9 cellular contexts compared by ENCODE assay signal in the genomic region with DNA sequence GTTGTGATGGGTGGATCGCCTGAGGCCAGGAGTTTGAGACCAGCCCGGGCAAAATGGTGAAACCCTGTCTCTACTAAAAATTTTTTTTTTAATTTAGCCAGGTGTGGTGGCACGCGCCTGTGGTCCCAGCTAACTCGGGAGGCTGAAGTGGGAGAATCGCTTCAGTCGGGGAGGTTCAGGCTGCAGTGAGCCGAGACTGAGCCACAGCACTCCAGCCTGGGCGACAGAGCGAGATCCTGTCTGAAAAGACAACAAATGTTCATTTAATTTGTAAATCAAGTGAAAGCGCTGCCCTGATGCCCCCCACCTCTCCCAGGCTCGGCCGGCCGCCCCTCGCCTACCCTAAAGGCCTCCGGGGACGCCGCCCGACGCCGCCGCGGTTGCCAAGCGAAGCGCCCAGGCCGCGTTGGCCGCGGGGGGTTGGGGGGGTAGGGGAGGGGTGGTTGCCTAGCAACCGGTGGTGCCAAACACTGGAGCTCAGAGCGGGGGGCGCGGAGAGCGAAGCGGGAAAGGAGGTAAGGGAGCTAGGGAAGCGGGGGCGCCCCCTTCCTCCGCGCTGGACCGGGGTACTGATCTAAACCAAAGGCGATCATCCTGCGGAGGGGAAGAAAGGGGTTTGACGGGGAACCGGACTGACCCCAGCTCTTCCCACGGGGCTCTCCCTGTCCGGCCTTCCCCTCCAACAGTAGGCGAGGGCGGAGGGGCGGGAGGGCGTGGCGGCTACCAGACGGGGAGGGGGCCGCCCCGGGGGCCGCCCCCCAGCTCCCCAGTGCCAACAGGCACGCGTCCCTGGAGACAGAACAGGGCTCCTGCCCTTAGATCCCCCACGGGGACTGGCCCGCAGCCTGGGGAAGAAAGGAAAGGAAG. TPM values are rescaled to one million over a fixed set of nuclear protein-coding genes. Genes with fewer than 3 reads are reported as not detected.
DNase-seq lines count a peak whose midpoint lies in the region; ATAC-seq, FAIRE-seq and TF ChIP-seq lines count a peak whose summit lies in the region.
"Had no signal": no experiment of that assay in that cellular context is flagged by ENCODE, and none has a peak within 500 bp of the region (broad histone marks: within the 10 kb centered on the region; RNA-seq: fewer than 3 reads in every experiment).

A gene with protein sequence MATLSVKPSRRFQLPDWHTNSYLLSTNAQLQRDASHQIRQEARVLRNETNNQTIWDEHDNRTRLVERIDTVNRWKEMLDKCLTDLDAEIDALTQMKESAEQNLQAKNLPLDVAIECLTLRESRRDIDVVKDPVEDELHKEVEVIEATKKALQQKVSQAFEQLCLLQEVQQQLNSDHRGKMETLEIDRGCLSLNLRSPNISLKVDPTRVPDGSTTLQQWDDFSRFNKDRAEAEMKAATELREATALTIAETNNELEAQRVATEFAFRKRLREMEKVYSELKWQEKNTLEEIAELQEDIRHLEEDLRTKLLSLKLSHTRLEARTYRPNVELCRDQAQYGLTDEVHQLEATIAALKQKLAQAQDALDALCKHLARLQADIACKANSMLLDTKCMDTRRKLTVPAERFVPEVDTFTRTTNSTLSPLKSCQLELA (plus strand): TSS at position 460 of the 867 bp plus-strand sequence. CDS start 828 bp downstream, outside the sequence.

- DNase-seq in NCI-H2107 (lab: John Stamatoyannopoulos, UW) (peak; percentile 28), caudate nucleus (lab: John Stamatoyannopoulos, UW) (peak in 47 of 61 donors; percentile 7 to 75 (median 46)), left lung (peak; percentile 41 to 84), thyroid gland (peak; percentile 72 to 76), mucosa of descending colon (no peak), urothelium cell line (ENCODE audit: low spot score) (no peak)

- peaks cover 1% of the 10 kb centered on the region for H3K79me2 ChIP-seq in DOHH2 (ENCODE audit: control insufficient read depth, low read length)

- H3K4me3 ChIP-seq in DOHH2 (ENCODE audit: low read length) (peak within 1 kb of the TSS; percentile 7), left lung (peak within 1 kb of the TSS; percentile 34 to 38), thyroid gland (replicated peaks in 1 of 3) (peak within 1 kb of the TSS; percentile 17 to 61 (median 54)), mucosa of descending colon (no peak within 1 kb of the TSS)

- no peak for TF ChIP-seq CTCF in DOHH2 (IDR thresholded peaks at IDR 0.05; ENCODE audit: low read depth, low read length, poor library complexity, severe bottlenecking)
- no peak for TF ChIP-seq CTCF in left lung (IDR thresholded peaks at IDR 0.05)
- no peak for TF ChIP-seq CTCF in thyroid gland (IDR thresholded peaks at IDR 0.05)
- TF ChIP-seq CTCF in mucosa of descending colon (IDR thresholded peaks at IDR 0.05): no peak

- H3K4me1 ChIP-seq in DOHH2 (ENCODE audit: control insufficient read depth, low read length) (peaks cover 15% of the 10 kb centered on the region), left lung (peaks cover 4 to 18% of the 10 kb centered on the region in 2 donors), thyroid gland (peaks cover 10 to 18% of the 10 kb centered on the region in 2 donors), mucosa of descending colon (ENCODE audit: low read depth) (no peaks in the 10 kb centered on the region)

- intact Hi-C loops in left lung (cut with DNase I): no loop called here
- intact Hi-C loops in thyroid gland (cut with DNase I): no loop called here
- intact Hi-C loops in mucosa of descending colon (cut with DNase I, micrococcal nuclease): no loop called here

- H3K9me2 ChIP-seq in DOHH2 (replicated peaks; ENCODE audit: control insufficient read depth, low read length): no peaks in the 10 kb centered on the region

- H3K36me3 ChIP-seq in DOHH2 (ENCODE audit: control insufficient read depth, low read length) (peaks cover under 1% of the 10 kb centered on the region; the same call in 1 of the 2 replicates), left lung (no peaks in the 10 kb centered on the region), thyroid gland (no peaks in the 10 kb centered on the region), mucosa of descending colon (ENCODE audit: low read depth) (no peaks in the 10 kb centered on the region)

- H3F3A ChIP-seq in DOHH2 (ENCODE audit: control insufficient read depth, insufficient read depth): no peaks in the 10 kb centered on the region

- 12 to 23% methylated on average over 26 to 53 of the region's 59 CpGs for WGBS in thyroid gland, 2 donors

- peak in 1 of 2 donors; percentile 7 for TF ChIP-seq POLR2A in thyroid gland (IDR thresholded peaks at IDR 0.05)

- FAIRE-seq in urothelium cell line (lab: Jason Lieb, UNC): no peak

- H3K27me3 ChIP-seq in DOHH2 (ENCODE audit: control insufficient read depth, low read length) (peaks cover 23% of the 10 kb centered on the region), left lung (peaks cover 0 to 22% of the 10 kb centered on the region in 2 donors), thyroid gland (no peaks in the 10 kb centered on the region)

- H4K20me1 ChIP-seq in DOHH2 (ENCODE audit: control insufficient read depth, insufficient read depth, low read depth, low read length): no peaks in the 10 kb centered on the region

- H3K27ac ChIP-seq in DOHH2 (ENCODE audit: low read depth, low read length) (no peak within 1 kb of the TSS), caudate nucleus (ENCODE audit: low read depth, low read length) (peak within 1 kb of the TSS; percentile 58), left lung (no peak within 1 kb of the TSS), thyroid gland (peak within 1 kb of the TSS; percentile 32 to 53 (median 45))

- H3K9me3 ChIP-seq in DOHH2 (ENCODE audit: control insufficient read depth, insufficient read depth, low read length): no peaks in the 10 kb centered on the region
- no peaks in the 10 kb centered on the region for H3K9me3 ChIP-seq in left lung
- H3K9me3 ChIP-seq in thyroid gland: no peaks in the 10 kb centered on the region
- no peaks in the 10 kb centered on the region for H3K9me3 ChIP-seq in mucosa of descending colon

- peak within 1 kb of the TSS; percentile 47 for H3K4me2 ChIP-seq in DOHH2 (ENCODE audit: low read length)

- ATAC-seq in left lung: peak; percentile 7
- no peak for ATAC-seq in mucosa of descending colon
- no peak for ATAC-seq in HG03354 (IDR thresholded peaks at IDR 0.05; ENCODE audit: poor library complexity, severe bottlenecking, unreplicated experiment)

RNA-seq across cellular contexts. Expression of the gene that starts here (rescaled TPM):
- total RNA-seq in left lung (1 to 10 TPM in 1 of 2 donors, under 1 TPM in 1; 0.32 to 5.8 TPM), thyroid gland (1 to 10 TPM in 3 of 4 donors, under 1 TPM in 1; 0.89 to 4.0 (median 1.9) TPM), mucosa of descending colon (under 1 TPM in 2 of 3 donors, not detected in 1; 0.19 to 0.32 TPM)
- total RNA-seq: myocyte had no signal

Comparison
In these comparisons a context has a peak if more than half of its experiments do, and no peak if none do; other contexts are left out.
1. H3K27ac ChIP-seq: peak in caudate nucleus (single experiment) and thyroid gland (3 of 3); none in DOHH2 (single experiment) and left lung (0 of 2).
2. DNase-seq: peak in NCI-H2107 (single experiment), caudate nucleus (47 of 61), left lung (2 of 2) and thyroid gland (2 of 2); none in mucosa of descending colon (0 of 3) and urothelium cell line (single experiment).